ENCODE assay signal across 8 cellular contexts in genomic region chrX:153974003-153974725, GRCh38. TPM values are rescaled to one million over a fixed set of nuclear protein-coding genes. Genes with fewer than 3 reads are reported as not detected.
A peak's percentile ranks its signal among the peaks of the same experiment; 100 is the strongest.
DNase-seq lines count a peak whose midpoint lies in the region; ATAC-seq and TF ChIP-seq lines count a peak whose summit lies in the region.

No MANE protein-coding gene starts in this region.

- no peak for TF ChIP-seq POLR2A in tibial nerve (IDR thresholded peaks at IDR 0.05)

- 65 to 74% methylated on average over 13 of the region's 14 CpGs for WGBS in tibial nerve, 2 donors

- TF ChIP-seq EP300 in tibial nerve (IDR thresholded peaks at IDR 0.05): no peak

- no peaks in the 10 kb centered on the region for H3K9me3 ChIP-seq in lower lobe of right lung
- H3K9me3 ChIP-seq in tibial nerve: no peaks in the 10 kb centered on the region

- peaks cover 19% of the 10 kb centered on the region for H3K4me1 Mint-ChIP-seq in activated T-cell treated with anti-CD3 and anti-CD28 coated beads, Interleukin-2, amount 50 U/mL, for 4 hours (ENCODE audit: low read depth)

- H3K4me3 Mint-ChIP-seq in activated T-cell treated with anti-CD3 and anti-CD28 coated beads, Interleukin-2, amount 50 U/mL, for 4 hours: peak overlapping the region; percentile 43

- intact Hi-C loops in lower lobe of right lung (cut with DNase I): no loop called here

- no peaks in the 10 kb centered on the region for H3K27me3 Mint-ChIP-seq in activated T-cell treated with anti-CD3 and anti-CD28 coated beads, Interleukin-2, amount 50 U/mL, for 4 hours (ENCODE audit: low read depth)

- peak overlapping the region; percentile 99 for H3K27ac ChIP-seq in lower lobe of right lung
- peak overlapping the region; percentile 91 to 98 (median 96) for H3K27ac ChIP-seq in tibial nerve

- H3K9me3 Mint-ChIP-seq in activated T-cell treated with anti-CD3 and anti-CD28 coated beads, Interleukin-2, amount 50 U/mL, for 4 hours: no peaks in the 10 kb centered on the region
- no peaks in the 10 kb centered on the region for H3K9me3 Mint-ChIP-seq in activated naive CD4-positive, alpha-beta T cell treated with anti-CD3 and anti-CD28 coated beads, Interleukin-2, amount 50 U/mL, for 72 hours

- peak overlapping the region; percentile 74 for H3K4me3 ChIP-seq in lower lobe of right lung
- no peak overlapping the region for H3K4me3 ChIP-seq in tibial nerve

- H3K4me1 ChIP-seq in lower lobe of right lung: peaks cover 19% of the 10 kb centered on the region
- peaks cover 0 to 22% (median 4%) of the 10 kb centered on the region in 4 donors for H3K4me1 ChIP-seq in tibial nerve

- no peak for ATAC-seq in activated T-cell treated with anti-CD3 and anti-CD28 coated beads, Interleukin-2, amount 50 U/mL, for 4 hours
- ATAC-seq in activated naive CD4-positive, alpha-beta T cell treated with anti-CD3 and anti-CD28 coated beads, Interleukin-2, amount 50 U/mL, for 72 hours: no peak
- ATAC-seq in lower lobe of right lung: no peak
- ATAC-seq in GM19463 (IDR thresholded peaks at IDR 0.05; ENCODE audit: unreplicated experiment): no peak

- no peak for TF ChIP-seq CTCF in lower lobe of right lung (IDR thresholded peaks at IDR 0.05)
- no peak for TF ChIP-seq CTCF in tibial nerve (IDR thresholded peaks at IDR 0.05)

- peak overlapping the region; percentile 92 to 95 for H3K27ac Mint-ChIP-seq in activated naive CD4-positive, alpha-beta T cell treated with anti-CD3 and anti-CD28 coated beads, Interleukin-2, amount 50 U/mL, for 72 hours

- H3K36me3 Mint-ChIP-seq in activated T-cell treated with anti-CD3 and anti-CD28 coated beads, Interleukin-2, amount 50 U/mL, for 4 hours (ENCODE audit: insufficient read depth): peaks cover 4% of the 10 kb centered on the region
- H3K36me3 Mint-ChIP-seq in activated naive CD4-positive, alpha-beta T cell treated with anti-CD3 and anti-CD28 coated beads, Interleukin-2, amount 50 U/mL, for 72 hours: peaks cover 22 to 31% of the 10 kb centered on the region in 2 donors

- H3K36me3 ChIP-seq in lower lobe of right lung (no peaks in the 10 kb centered on the region), tibial nerve (no peaks in the 10 kb centered on the region)

- no peaks in the 10 kb centered on the region for H3K27me3 ChIP-seq in lower lobe of right lung (ENCODE audit: low read depth)
- no peaks in the 10 kb centered on the region for H3K27me3 ChIP-seq in tibial nerve

- no peak for DNase-seq in activated T-cell treated with anti-CD3 and anti-CD28 coated beads, Interleukin-2, amount 50 U/mL, for 4 hours
- DNase-seq in activated T-cell treated with anti-CD3 and anti-CD28 coated beads for 4 hours (no peak), lower lobe of right lung (no peak), tibial nerve (ENCODE audit: low spot score in 2 of 2) (no peak), cerebellar cortex (ENCODE audit: low spot score) (no peak), AML-193 (lab: John Stamatoyannopoulos, UW) (no peak)
- DNase-seq in activated naive CD4-positive, alpha-beta T cell treated with anti-CD3 and anti-CD28 coated beads, Interleukin-2, amount 50 U/mL, for 72 hours (ENCODE audit: low spot score in 2 of 2): no peak

RNA-seq across cellular contexts. Expression of gene TMEM187, which starts 1.6 kb away (rescaled TPM):
- 1 to 10 TPM; 2.0 to 2.7 (median 2.3) TPM for total RNA-seq in activated T-cell treated with anti-CD3 and anti-CD28 coated beads, Interleukin-2, amount 50 U/mL, for 4 hours
- total RNA-seq in activated naive CD4-positive, alpha-beta T cell treated with anti-CD3 and anti-CD28 coated beads, Interleukin-2, amount 50 U/mL, for 72 hours: 1 to 10 TPM; 5.1 to 6.4 TPM
- total RNA-seq in lower lobe of right lung: 7.6 TPM
- 10 to 100 TPM in 2 of 4 donors, 1 to 10 TPM in 2; 4.2 to 16.4 (median 9.6) TPM for total RNA-seq in tibial nerve

RNA-seq across cellular contexts. Expression of gene HCFC1, which starts 2.5 kb away (rescaled TPM):
- 100 to 1,000 TPM; 140 to 162 (median 150) TPM for total RNA-seq in activated T-cell treated with anti-CD3 and anti-CD28 coated beads, Interleukin-2, amount 50 U/mL, for 4 hours
- total RNA-seq in activated naive CD4-positive, alpha-beta T cell treated with anti-CD3 and anti-CD28 coated beads, Interleukin-2, amount 50 U/mL, for 72 hours: 100 to 1,000 TPM in 1 of 2 donors, 10 to 100 TPM in 1; 95.9 to 102 TPM
- total RNA-seq in lower lobe of right lung (48.4 TPM), tibial nerve (10 to 100 TPM; 42.6 to 52.2 (median 48.9) TPM)

RNA-seq across cellular contexts. Expression of gene RENBP, which starts 29.7 kb away (rescaled TPM):
- 10 to 100 TPM in 1 of 3 donors, 1 to 10 TPM in 2; 6.9 to 10.4 (median 8.6) TPM for total RNA-seq in activated T-cell treated with anti-CD3 and anti-CD28 coated beads, Interleukin-2, amount 50 U/mL, for 4 hours
- total RNA-seq in activated naive CD4-positive, alpha-beta T cell treated with anti-CD3 and anti-CD28 coated beads, Interleukin-2, amount 50 U/mL, for 72 hours: 10 to 100 TPM; 14.8 to 16.1 TPM
- total RNA-seq in lower lobe of right lung (57.0 TPM), tibial nerve (10 to 100 TPM; 12.1 to 28.8 (median 17.8) TPM)

RNA-seq across cellular contexts. Expression of gene NAA10, which starts 39.3 kb away (rescaled TPM):
- 100 to 1,000 TPM; 190 to 224 (median 221) TPM for total RNA-seq in activated T-cell treated with anti-CD3 and anti-CD28 coated beads, Interleukin-2, amount 50 U/mL, for 4 hours
- total RNA-seq in activated naive CD4-positive, alpha-beta T cell treated with anti-CD3 and anti-CD28 coated beads, Interleukin-2, amount 50 U/mL, for 72 hours: 100 to 1,000 TPM in 1 of 2 donors, 10 to 100 TPM in 1; 97.9 to 129 TPM
- total RNA-seq in lower lobe of right lung (69.2 TPM), tibial nerve (100 to 1,000 TPM in 1 of 4 donors, 10 to 100 TPM in 3; 48.0 to 152 (median 73.8) TPM)

RNA-seq across cellular contexts. Expression of gene IRAK1, which starts 45.5 kb away (rescaled TPM):
- 100 to 1,000 TPM; 258 to 273 (median 272) TPM for total RNA-seq in activated T-cell treated with anti-CD3 and anti-CD28 coated beads, Interleukin-2, amount 50 U/mL, for 4 hours
- total RNA-seq in activated naive CD4-positive, alpha-beta T cell treated with anti-CD3 and anti-CD28 coated beads, Interleukin-2, amount 50 U/mL, for 72 hours: 100 to 1,000 TPM; 104 to 123 TPM
- 73.1 TPM for total RNA-seq in lower lobe of right lung
- total RNA-seq in tibial nerve: 100 to 1,000 TPM in 1 of 4 donors, 10 to 100 TPM in 3; 50.7 to 127 (median 64.4) TPM
